8 cellular contexts compared by ENCODE assay signal in genomic region chr7:26201261-26202018, GRCh38. TPM values are rescaled to one million over a fixed set of nuclear protein-coding genes. Genes with fewer than 3 reads are reported as not detected.
DNase-seq lines count a peak whose midpoint lies in the region; TF ChIP-seq lines count a peak whose summit lies in the region.

Gene CBX3 (plus strand): TSS chr7:26201745. CDS start chr7:26202999, 1,254 bp downstream.

- H3K4me3 ChIP-seq in HAP-1: peak within 1 kb of the TSS; percentile 99
- peak within 1 kb of the TSS; percentile 96 for H3K4me3 ChIP-seq in MM.1S (ENCODE audit: low read length)
- H3K4me3 ChIP-seq in foreskin fibroblast (ENCODE audit: low read depth in 1 of 2, low read length in 2 of 2): peak within 1 kb of the TSS; percentile 89 to 98
- H3K4me3 ChIP-seq in stomach smooth muscle (ENCODE audit: low read length in 2 of 2): peak within 1 kb of the TSS; percentile 99 to 100

- H3K9me2 ChIP-seq in MM.1S (replicated peaks; ENCODE audit: insufficient read depth, low read length): no peaks in the 10 kb centered on the region

- TF ChIP-seq CTCF in MM.1S (IDR thresholded peaks at IDR 0.05; ENCODE audit: low read length) (no peak), foreskin fibroblast (IDR thresholded peaks at IDR 0.05; ENCODE audit: low read depth, low read length) (no peak), neural crest cell (conservative IDR thresholded peaks at IDR 0.05) (no peak)

- peaks cover 65% of the 10 kb centered on the region for H4K20me1 ChIP-seq in MM.1S (ENCODE audit: insufficient read depth, low read length)

- peak; percentile 93 for DNase-seq in GDM1 (lab: John Stamatoyannopoulos, UW)
- DNase-seq in HAP-1 (ENCODE audit: low spot score in 2 of 2): peak; percentile 88 to 98
- peak; percentile 93 for DNase-seq in MM.1S
- DNase-seq in SIG-M5 treated with dmso at 0.1 percent for 504 hours (lab: John Stamatoyannopoulos, UW; ENCODE audit: unreplicated experiment): peak; percentile 93
- DNase-seq in activated gamma-delta T cell (lab: John Stamatoyannopoulos, UW): peak; percentile 79
- DNase-seq in foreskin fibroblast: peak; percentile 72 to 91
- DNase-seq in neural crest cell (ENCODE audit: low read depth, low spot score): peak; percentile 90

- H3K4me1 Mint-ChIP-seq in neural crest cell: peaks cover 62% of the 10 kb centered on the region

- peaks cover 6% of the 10 kb centered on the region for H3K9me3 Mint-ChIP-seq in neural crest cell

- H2AFZ ChIP-seq in MM.1S (ENCODE audit: low read length): peak within 1 kb of the TSS; percentile 57; the same call in 1 of the 2 replicates

- peak within 1 kb of the TSS; percentile 78 for H3K4me2 ChIP-seq in MM.1S (ENCODE audit: low read depth, low read length)

- H3K4me1 ChIP-seq in HAP-1 (peaks cover 26% of the 10 kb centered on the region), MM.1S (ENCODE audit: low read length) (peaks cover 16% of the 10 kb centered on the region), stomach smooth muscle (ENCODE audit: control insufficient read depth, insufficient read depth, low read length) (peaks cover 10% of the 10 kb centered on the region)

- no peaks in the 10 kb centered on the region for H3K9me3 ChIP-seq in HAP-1
- H3K9me3 ChIP-seq in MM.1S (replicated peaks; ENCODE audit: insufficient read depth, low read length): no peaks in the 10 kb centered on the region
- no peaks in the 10 kb centered on the region for H3K9me3 ChIP-seq in stomach smooth muscle (ENCODE audit: control insufficient read depth in 2 of 2, low read length in 2 of 2)

- H3K36me3 Mint-ChIP-seq in neural crest cell (ENCODE audit: low read depth): peaks cover 46% of the 10 kb centered on the region

- peak within 1 kb of the TSS; percentile 98 for H3K9ac ChIP-seq in MM.1S (ENCODE audit: low read length)
- H3K9ac ChIP-seq in stomach smooth muscle (ENCODE audit: low read length in 2 of 2): peak within 1 kb of the TSS; percentile 100

- peak within 1 kb of the TSS; percentile 99 for H3K27ac Mint-ChIP-seq in neural crest cell (ENCODE audit: unreplicated experiment)

- H3K27me3 Mint-ChIP-seq in neural crest cell (ENCODE audit: low read depth): peaks cover 36% of the 10 kb centered on the region

- H3K27ac ChIP-seq in MM.1S (ENCODE audit: low read length) (peak within 1 kb of the TSS; percentile 98), stomach smooth muscle (ENCODE audit: low read length) (peak within 1 kb of the TSS; percentile 100)

- peaks cover 90% of the 10 kb centered on the region for H3K79me2 ChIP-seq in MM.1S (ENCODE audit: low read length)

- H3K36me3 ChIP-seq in HAP-1 (replicated peaks): peaks cover 68% of the 10 kb centered on the region
- peaks cover 29% of the 10 kb centered on the region for H3K36me3 ChIP-seq in MM.1S (replicated peaks; ENCODE audit: insufficient read depth, low read length)
- H3K36me3 ChIP-seq in stomach smooth muscle (ENCODE audit: control insufficient read depth in 2 of 2, insufficient read depth in 2 of 2, low read length in 2 of 2): peaks cover 5 to 13% of the 10 kb centered on the region in 2 donors

- H3F3A ChIP-seq in MM.1S (ENCODE audit: insufficient read depth, low read length): peaks cover 39% of the 10 kb centered on the region

- H3K4me3 Mint-ChIP-seq in neural crest cell: peak within 1 kb of the TSS; percentile 100

- H3K27me3 ChIP-seq in HAP-1 (ENCODE audit: low read depth) (no peaks in the 10 kb centered on the region), MM.1S (replicated peaks; ENCODE audit: insufficient read depth, low read length) (no peaks in the 10 kb centered on the region), stomach smooth muscle (ENCODE audit: control insufficient read depth in 1 of 2, insufficient read depth in 2 of 2, low read length in 2 of 2) (no peaks in the 10 kb centered on the region)

- in situ Hi-C loops in HAP-1 (cut with MboI; ENCODE audit: low sequenced_read_pairs): loop anchor here (25.0 kb wide), 1 partner anchor 961 kb away; the partner anchor contains the start of genes HOXA10, HOXA3, HOXA7 and HOXA9

RNA-seq across cellular contexts. Expression of gene CBX3, which starts in this region (rescaled TPM):
- total RNA-seq in neural crest cell: 291 and 293 TPM in 2 replicates

Comparison
In these comparisons a context has a peak if more than half of its experiments do, and no peak if none do; other contexts are left out.
1. Peak in every context shown above with its lines: DNase-seq, H3K4me3 ChIP-seq and H3K27ac ChIP-seq.